11 cellular contexts compared by ENCODE assay signal in genomic region chr11:123308077-123308476, GRCh38.
DNase-seq lines count a peak whose midpoint lies in the region; ATAC-seq, FAIRE-seq and TF ChIP-seq lines count a peak whose summit lies in the region.
"Had no signal": no experiment of that assay in that cellular context is flagged by ENCODE, and none has a peak within 500 bp of the region (broad histone marks: within the 10 kb centered on the region; RNA-seq: fewer than 3 reads in every experiment).

No MANE protein-coding gene starts in this region.

- DNase-seq in GM23338 (ENCODE audit: low spot score) (no peak), NCI-H2227 (lab: John Stamatoyannopoulos, UW; ENCODE audit: unreplicated experiment) (peak; percentile 88), H1 (ENCODE audit: low read depth in 1 of 2, low spot score in 2 of 2) (no peak), skeletal muscle cell (ENCODE audit: low read depth) (peak; percentile 53), glutamatergic neuron (no peak), MCF 10A (ENCODE audit: unreplicated experiment) (no peak), anterior cingulate cortex (lab: John Stamatoyannopoulos, UW) (no peak)
- DNase-seq in activated CD4-positive, alpha-beta T cell treated with anti-CD3 and anti-CD28 coated beads, Interleukin-2, amount 50 U/mL, for 4 hours, result no peak
- DNase-seq: foreskin keratinocyte, natural killer cell had no signal

- no peak overlapping the region for H2AK5ac ChIP-seq in H1 (ENCODE audit: low read depth, low read length)

- H2AFZ ChIP-seq in GM23338, result peak overlapping the region; percentile 74
- H2AFZ ChIP-seq in H1 (ENCODE audit: low read length), result no peak overlapping the region

- no peak overlapping the region for H3K4me2 ChIP-seq in GM23338
- H3K4me2 ChIP-seq in H1 (ENCODE audit: insufficient read depth in 1 of 2, low read depth in 2 of 2, low read length in 2 of 2), result no peak overlapping the region

- no peaks in the 10 kb centered on the region for H4K20me1 ChIP-seq in GM23338 (replicated peaks; ENCODE audit: insufficient read depth)
- H4K20me1 ChIP-seq in H1 (replicated peaks in 1 of 2; ENCODE audit: control insufficient read depth in 1 of 2, insufficient read depth in 2 of 2, low read length in 2 of 2), result no peaks in the 10 kb centered on the region

- H3K79me1 ChIP-seq in H1 (ENCODE audit: low read depth, low read length), result no peaks in the 10 kb centered on the region

- BruUV-seq in MCF 10A (replicated peaks; lab: Mats Ljungman, UMichigan), result no TSS peak

- H3K27ac Mint-ChIP-seq in GM23338 (no peak overlapping the region), glutamatergic neuron (ENCODE audit: unreplicated experiment) (no peak overlapping the region), MCF 10A (ENCODE audit: low read depth, unreplicated experiment) (no peak overlapping the region)
- H3K27ac Mint-ChIP-seq: activated T-helper 2 cell treated with anti-CD3 and anti-CD28 coated beads, Interferon-gamma antibody, Interleukin-2, Interleukin-4, amounts not matched to agents 10 μg/mL and 5 μg/mL and 100 μg/mL, durations not matched to agents 14 hours and 24 hours and 36 hours; natural killer cell had no signal

- no peaks in the 10 kb centered on the region for H3K36me3 ChIP-seq in GM23338 (ENCODE audit: insufficient read depth)
- no peaks in the 10 kb centered on the region for H3K36me3 ChIP-seq in H1 (ENCODE audit: control insufficient read depth in 2 of 4, insufficient read depth in 4 of 4, low read length in 3 of 4)

- no peak overlapping the region for H3K56ac ChIP-seq in H1 (replicated peaks; ENCODE audit: insufficient read length, low read depth, low read length)

- POLR2A ChIA-PET in H1 (lab: Charles Lee; ENCODE audit: partially characterized antibody), result interaction anchor here (1.3 kb wide), 1 partner anchor 9 kb away, joined by 4 read pairs; no protein-coding TSS in a partner anchor
- POLR2A ChIA-PET in MCF 10A (lab: Yijun Ruan, JAX), result no interaction called here

- no peak overlapping the region for H2BK12ac ChIP-seq in H1 (ENCODE audit: low read depth, low read length)

- no peak overlapping the region for H3K14ac ChIP-seq in H1 (ENCODE audit: insufficient read length)

- no peak for TF ChIP-seq CTCF in GM23338 (conservative IDR thresholded peaks at IDR 0.05; ENCODE audit: low read depth in 2 of 2)
- TF ChIP-seq CTCF in H1 (IDR thresholded peaks at IDR 0.05; ENCODE audit: control extremely low read depth in 1 of 3, insufficient read depth in 1 of 3, low read depth in 1 of 3, low read length in 3 of 3), result no peak
- TF ChIP-seq CTCF in glutamatergic neuron (IDR thresholded peaks at IDR 0.05; ENCODE audit: partially characterized antibody, unreplicated experiment), result no peak
- TF ChIP-seq CTCF in MCF 10A (IDR thresholded peaks at IDR 0.05; ENCODE audit: unreplicated experiment), result no peak

- H3K4me3 Mint-ChIP-seq in GM23338 (no peak overlapping the region), glutamatergic neuron (ENCODE audit: unreplicated experiment) (no peak overlapping the region), MCF 10A (ENCODE audit: unreplicated experiment) (no peak overlapping the region)
- H3K4me3 Mint-ChIP-seq: natural killer cell had no signal

- TF ChIP-seq POLR2A in H1 (IDR thresholded peaks at IDR 0.05; ENCODE audit: control extremely low read depth in 1 of 2, low read depth in 2 of 2, low read length in 2 of 2), result no peak

- no peak for ATAC-seq in GM23338
- ATAC-seq: foreskin keratinocyte, natural killer cell had no signal

- 84% methylated on average over 7 of the region's 7 CpGs; no CpG with 5 or more reads in 1 of the 2 experiments for WGBS in H1 (ENCODE audit: extremely low coverage in 1 of 2, insufficient coverage in 1 of 2, insufficient read length in 1 of 2, insufficient replicate concordance in 2 of 2, low coverage in 1 of 2, low lambda C conversion rate in 2 of 2, missing lambda C conversion rate in 1 of 2), 2 experiments

- H3K27me3 ChIP-seq in GM23338 (ENCODE audit: insufficient read depth) (peaks cover 10% of the 10 kb centered on the region), H1 (replicated peaks in 1 of 4; ENCODE audit: control insufficient read depth in 3 of 4, extremely low read depth in 1 of 4, insufficient read depth in 3 of 4, low read length in 3 of 4) (peaks cover 0 to 9% (median 5%) of the 10 kb centered on the region in 4 experiments; a peak in 5 of 7 replicates)

- H3K36me3 Mint-ChIP-seq in GM23338 (ENCODE audit: low read depth), result no peaks in the 10 kb centered on the region
- no peaks in the 10 kb centered on the region for H3K36me3 Mint-ChIP-seq in glutamatergic neuron (ENCODE audit: unreplicated experiment)
- H3K36me3 Mint-ChIP-seq in MCF 10A (ENCODE audit: insufficient read depth, unreplicated experiment), result no peaks in the 10 kb centered on the region
- H3K36me3 Mint-ChIP-seq: natural killer cell had no signal

- no peak overlapping the region for H2BK15ac ChIP-seq in H1 (ENCODE audit: low read length)

- H3K23me2 ChIP-seq in H1 (ENCODE audit: low read depth, low read length), result no peaks in the 10 kb centered on the region; the same call in 1 of the 2 replicates

- TF ChIP-seq EP300 in H1 (IDR thresholded peaks at IDR 0.05; ENCODE audit: borderline replicate concordance in 1 of 2, low read depth in 2 of 2, low read length in 2 of 2), result no peak

- H3K27me3 Mint-ChIP-seq in GM23338 (ENCODE audit: insufficient read depth, low read depth, poor library complexity) (peaks cover 11% of the 10 kb centered on the region), glutamatergic neuron (ENCODE audit: unreplicated experiment) (peaks cover 3% of the 10 kb centered on the region), MCF 10A (ENCODE audit: insufficient read depth, unreplicated experiment) (peaks cover 10% of the 10 kb centered on the region)

- no peak overlapping the region for H4K8ac ChIP-seq in H1 (ENCODE audit: extremely low read depth, insufficient read depth, low read length)

- H4K5ac ChIP-seq in H1 (ENCODE audit: insufficient read length, low read depth, low read length), result no peak overlapping the region

- H2BK5ac ChIP-seq in H1 (ENCODE audit: low read depth, low read length), result no peak overlapping the region

- peaks cover 38% of the 10 kb centered on the region for H3K4me1 Mint-ChIP-seq in GM23338
- peaks cover 7% of the 10 kb centered on the region for H3K4me1 Mint-ChIP-seq in glutamatergic neuron (ENCODE audit: low read depth, unreplicated experiment)
- H3K4me1 Mint-ChIP-seq in MCF 10A (ENCODE audit: insufficient read depth, unreplicated experiment), result no peaks in the 10 kb centered on the region

- no peak overlapping the region for H3K4me3 ChIP-seq in GM23338
- H3K4me3 ChIP-seq in H1 (ENCODE audit: extremely low read depth in 1 of 4, insufficient read depth in 2 of 4, low read depth in 3 of 4, low read length in 4 of 4), result no peak overlapping the region
- no peak overlapping the region for H3K4me3 ChIP-seq in skeletal muscle cell (ENCODE audit: low read depth, low read length)

- peaks cover 5% of the 10 kb centered on the region; the same call in 1 of the 2 replicates for H3K9me2 ChIP-seq in GM23338 (ENCODE audit: insufficient read depth)

- H4K91ac ChIP-seq in H1 (replicated peaks; ENCODE audit: insufficient read length, low read length), result no peak overlapping the region

- H2BK120ac ChIP-seq in H1 (replicated peaks; ENCODE audit: low read depth, low read length), result no peak overlapping the region

- no peaks in the 10 kb centered on the region for H3K9me3 ChIP-seq in H1 (ENCODE audit: insufficient read depth in 2 of 2, low read depth in 1 of 2, low read length in 1 of 2)

- CTCF ChIA-PET in H1 (lab: Charles Lee; ENCODE audit: partially characterized antibody), result interaction anchor here (0.7 to 3.2 kb wide), 14 partner anchors 8 to 197 kb away, joined by 3 to 14 read pairs (median 4); no protein-coding TSS in a partner anchor
- CTCF ChIA-PET in MCF 10A (lab: Yijun Ruan, JAX), result interaction anchor here (0.5 to 1.6 kb wide), 4 partner anchors 87 to 1905 kb away, joined by 3 to 6 read pairs (median 4); no protein-coding TSS in a partner anchor

- no peak overlapping the region for H3K18ac ChIP-seq in H1 (ENCODE audit: extremely low read depth, low read length)

- no peak for TF ChIP-seq RAD21 in H1 (IDR thresholded peaks at IDR 0.05 in 1 of 2, conservative IDR thresholded peaks at IDR 0.05 in 1 of 2; ENCODE audit: low read depth in 2 of 2, low read length in 2 of 2)

- H3K27ac ChIP-seq in GM23338 (ENCODE audit: low read depth) (no peak overlapping the region), H1 (ENCODE audit: low read depth, low read length) (no peak overlapping the region)
- H3K27ac ChIP-seq: foreskin keratinocyte had no signal

- no peak overlapping the region for H2BK20ac ChIP-seq in H1 (ENCODE audit: low read length)

- no peak overlapping the region for H3K23ac ChIP-seq in H1 (ENCODE audit: insufficient read length)

- peaks cover 4% of the 10 kb centered on the region; the same call in 1 of the 2 replicates for H3F3A ChIP-seq in GM23338 (replicated peaks; ENCODE audit: low read depth)

- H3K9me3 Mint-ChIP-seq in GM23338 (no peaks in the 10 kb centered on the region), glutamatergic neuron (ENCODE audit: unreplicated experiment) (no peaks in the 10 kb centered on the region), MCF 10A (ENCODE audit: unreplicated experiment) (no peaks in the 10 kb centered on the region)
- H3K9me3 Mint-ChIP-seq: activated T-helper 2 cell treated with anti-CD3 and anti-CD28 coated beads, Interferon-gamma antibody, Interleukin-2, Interleukin-4, amounts not matched to agents 10 μg/mL and 5 μg/mL and 100 μg/mL, durations not matched to agents 14 hours and 24 hours and 36 hours; natural killer cell had no signal

- H3K9ac ChIP-seq in H1 (replicated peaks in 1 of 4; ENCODE audit: extremely low read depth in 1 of 4, low read depth in 3 of 4, low read length in 3 of 4), result no peak overlapping the region

- intact Hi-C loops in MCF 10A (cut with micrococcal nuclease), result no loop called here

- H3K4me1 ChIP-seq in GM23338 (ENCODE audit: insufficient read depth) (peaks cover 20% of the 10 kb centered on the region), H1 (replicated peaks in 1 of 4; ENCODE audit: control insufficient read depth in 3 of 4, insufficient read depth in 4 of 4, low read length in 3 of 4) (peaks cover 5 to 10% (median 7%) of the 10 kb centered on the region in 4 experiments; a peak in 6 of 7 replicates)
- H3K4me1 ChIP-seq: foreskin keratinocyte had no signal

- no peak for FAIRE-seq in H1 (lab: Jason Lieb, UNC)

- H3K79me2 ChIP-seq in GM23338 (replicated peaks; ENCODE audit: insufficient read depth) (no peaks in the 10 kb centered on the region), H1 (ENCODE audit: control insufficient read depth in 1 of 2, insufficient read depth in 2 of 2, low read length in 2 of 2) (no peaks in the 10 kb centered on the region)

- H3K4ac ChIP-seq in H1 (replicated peaks; ENCODE audit: insufficient read length, low read depth, low read length), result no peak overlapping the region

TF ChIP-seq in H1, 55 proteins besides CTCF, POLR2A, EP300 and RAD21:
- TF ChIP-seq SP1 (IDR thresholded peaks at IDR 0.05; ENCODE audit: low read depth, low read length) (no peak), TBP (IDR thresholded peaks at IDR 0.05; ENCODE audit: low read depth, low read length) (no peak), RXRA (IDR thresholded peaks at IDR 0.05; ENCODE audit: insufficient read depth, low read depth, low read length) (no peak), CEBPB (IDR thresholded peaks at IDR 0.05; ENCODE audit: low read depth, low read length) (peak; percentile 57)

Comparison
In these comparisons a context has a peak if more than half of its experiments do, and no peak if none do; other contexts are left out.
1. DNase-seq: peak in NCI-H2227 (single experiment) and skeletal muscle cell (single experiment); none in GM23338 (single experiment), H1 (0 of 2), glutamatergic neuron (single experiment), MCF 10A (single experiment), activated CD4-positive, alpha-beta T cell treated with anti-CD3 and anti-CD28 coated beads, Interleukin-2, amount 50 U/mL, for 4 hours (0 of 2) and anterior cingulate cortex (0 of 58).